In the genomic region with DNA sequence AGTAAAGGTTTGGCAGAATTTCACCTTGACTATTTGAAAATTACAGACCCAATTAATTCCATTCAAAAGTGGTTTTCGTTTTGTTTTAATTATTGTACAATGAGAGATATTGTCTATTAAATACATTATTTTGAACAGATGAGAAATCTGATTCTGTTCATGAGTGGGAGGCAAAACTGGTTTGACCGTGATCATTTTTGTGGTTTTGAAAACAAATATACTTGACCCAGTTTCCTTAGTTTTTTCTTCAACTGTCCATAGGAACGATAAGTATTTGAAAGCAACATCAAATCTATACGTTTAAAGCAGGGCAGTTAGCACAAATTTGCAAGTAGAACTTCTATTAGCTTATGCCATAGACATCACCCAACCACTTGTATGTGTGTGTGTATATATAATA, we compare ENCODE assay signal across 1 cellular context.
TF ChIP-seq lines count a peak whose summit lies in the region.

No MANE protein-coding gene starts in this region.

TF ChIP-seq in IMR-90, 13 proteins besides CTCF, POLR2A, EP300 and RAD21:
- TF ChIP-seq RCOR1 (IDR thresholded peaks at IDR 0.05; ENCODE audit: insufficient replicate concordance, low read length) (no peak), USF2 (IDR thresholded peaks at IDR 0.05; ENCODE audit: low read depth, low read length) (no peak), MAZ (IDR thresholded peaks at IDR 0.05; ENCODE audit: borderline replicate concordance, low read depth, low read length) (no peak), NFE2L2 (IDR thresholded peaks at IDR 0.05; ENCODE audit: low read depth, low read length) (no peak), SMC3 (IDR thresholded peaks at IDR 0.05; ENCODE audit: low read depth, low read length) (no peak), CEBPB (IDR thresholded peaks at IDR 0.05; ENCODE audit: low read depth, low read length) (no peak), ELK1 (IDR thresholded peaks at IDR 0.05; ENCODE audit: borderline replicate concordance, low read depth, low read length) (no peak), CHD1 (IDR thresholded peaks at IDR 0.05; ENCODE audit: low read depth, low read length) (no peak), BHLHE40 (IDR thresholded peaks at IDR 0.05; ENCODE audit: low read depth, low read length) (no peak), MAFK (IDR thresholded peaks at IDR 0.05; ENCODE audit: low read depth, low read length) (no peak), FOS (IDR thresholded peaks at IDR 0.05; ENCODE audit: low read depth, low read length) (no peak), MXI1 (IDR thresholded peaks at IDR 0.05; ENCODE audit: borderline replicate concordance, low read depth, low read length) (no peak), RFX5 (IDR thresholded peaks at IDR 0.05; ENCODE audit: low read depth, low read length) (no peak)
TF ChIP-seq in IMR-90: peak in this region for 0.
